ENCODE assay signal across 27 cellular contexts in genomic region chr14:21084396-21084795, GRCh38. TPM values are rescaled to one million over a fixed set of nuclear protein-coding genes. Genes with fewer than 3 reads are reported as not detected.
DNase-seq lines count a peak whose midpoint lies in the region; ATAC-seq, FAIRE-seq and TF ChIP-seq lines count a peak whose summit lies in the region.
"Had no signal": no experiment of that assay in that cellular context is flagged by ENCODE, and none has a peak within 500 bp of the region (broad histone marks: within the 10 kb centered on the region; RNA-seq: fewer than 3 reads in every experiment).

No MANE protein-coding gene starts in this region.

- H3K4me1 ChIP-seq in lower lobe of right lung (peaks cover 18% of the 10 kb centered on the region), sigmoid colon (peaks cover 0 to 24% (median 21%) of the 10 kb centered on the region in 4 donors), kidney (ENCODE audit: control insufficient read depth in 1 of 2, insufficient read depth in 1 of 2, low read depth in 1 of 2, low read length in 2 of 2) (no peaks in the 10 kb centered on the region)
- H3K4me1 ChIP-seq: psoas muscle, testis had no signal

- H3K36me3 ChIP-seq in lower lobe of right lung (peaks cover 88% of the 10 kb centered on the region), sigmoid colon (peaks cover 16 to 91% (median 39%) of the 10 kb centered on the region in 4 donors), kidney (ENCODE audit: control insufficient read depth in 1 of 2, insufficient read depth in 2 of 2, low read length in 2 of 2) (peaks cover 15 to 47% of the 10 kb centered on the region in 2 donors)

- H3K9ac ChIP-seq in kidney (ENCODE audit: low read length in 2 of 2): no peak overlapping the region

- H3K27me3 Mint-ChIP-seq in CD14-positive monocyte (ENCODE audit: low read depth in 3 of 3) (peaks cover 1 to 4% (median 3%) of the 10 kb centered on the region in 3 donors), T-helper 17 cell (no peaks in the 10 kb centered on the region), Calu3 (ENCODE audit: unreplicated experiment) (no peaks in the 10 kb centered on the region)

- BruUV-seq in Calu3 (replicated peaks; lab: Mats Ljungman, UMichigan): no TSS peak

- no peak for FAIRE-seq in kidney (lab: Jason Lieb, UNC)
- FAIRE-seq: GM12892 had no signal

- 70 to 85% methylated on average over 2 of the region's 2 CpGs for WGBS in sigmoid colon, 2 donors

- H3K4me1 Mint-ChIP-seq in CD14-positive monocyte: peaks cover 44% of the 10 kb centered on the region
- H3K4me1 Mint-ChIP-seq in T-helper 17 cell: peaks cover 36% of the 10 kb centered on the region
- H3K4me1 Mint-ChIP-seq in Calu3 (ENCODE audit: low read depth, unreplicated experiment): peaks cover 8% of the 10 kb centered on the region

- H3K27ac Mint-ChIP-seq in CD14-positive monocyte (peak overlapping the region; percentile 94 to 99 (median 98)), T-helper 17 cell (peak overlapping the region; percentile 99), Calu3 (ENCODE audit: unreplicated experiment) (no peak overlapping the region)
- H3K27ac Mint-ChIP-seq: activated CD4-positive, alpha-beta T cell treated with anti-CD3 and anti-CD28 coated beads, Interleukin-2, amount 10 ng/mL, durations not matched to agents 24 days and 14 days; activated T-cell treated with anti-CD3 and anti-CD28 coated beads, Interleukin-2, amount 50 U/mL, for 72 hours had no signal

- CTCF ChIA-PET in Calu3 (lab: Charles Lee): no interaction called here

- peaks cover 63 to 92% of the 10 kb centered on the region in 2 donors for H3K36me3 Mint-ChIP-seq in CD14-positive monocyte
- peaks cover 4% of the 10 kb centered on the region for H3K36me3 Mint-ChIP-seq in T-helper 17 cell (ENCODE audit: low read depth)
- peaks cover 10% of the 10 kb centered on the region for H3K36me3 Mint-ChIP-seq in Calu3 (ENCODE audit: insufficient read depth, unreplicated experiment)

- no peak for TF ChIP-seq EP300 in sigmoid colon (IDR thresholded peaks at IDR 0.05)

- intact Hi-C loops in CD14-positive monocyte (cut with micrococcal nuclease) (no loop called here), lower lobe of right lung (cut with DNase I) (no loop called here), sigmoid colon (cut with DNase I) (no loop called here), Calu3 (cut with micrococcal nuclease; ENCODE audit: unreplicated experiment) (no loop called here), kidney (cut with DNase I) (loop anchor here (10.0 kb wide), 1 partner anchor 70 kb away; no protein-coding TSS in a partner anchor)

- DNase-seq in CD14-positive monocyte (ENCODE audit: low spot score) (no peak), T-helper 17 cell (no peak), lower lobe of right lung (no peak), sigmoid colon (no peak), NK-92 (lab: John Stamatoyannopoulos, UW; ENCODE audit: unreplicated experiment) (no peak), cortex of kidney (lab: John Stamatoyannopoulos, UW) (no peak), Calu3 (no peak), kidney (no peak)
- DNase-seq: activated CD4-positive, alpha-beta T cell treated with anti-CD3 and anti-CD28 coated beads, Interleukin-2, amount 10 ng/mL, durations not matched to agents 24 days and 14 days; activated naive CD4-positive, alpha-beta T cell treated with anti-CD3 and anti-CD28 coated beads, Interleukin-2, amount 50 U/mL, for 16 hours; activated T-cell treated with anti-CD3 and anti-CD28 coated beads, Interleukin-2, amount 50 U/mL, for 72 hours; C1 segment of cervical spinal cord; cerebellar nuclear complex; erythroblast; H7; heart left ventricle; NCI-H1048; NCI-H526 treated with DMSO at 0.1 percent for 48 hours; psoas muscle; stimulated activated CD4-positive, alpha-beta T cell treated with anti-CD3 and anti-CD28 coated beads, Interleukin-1b, Interleukin-23, amount 100 ng/mL, for 48 hours; testis; WERI-Rb-1 had no signal

- H3K27ac ChIP-seq in lower lobe of right lung: peak overlapping the region; percentile 5
- peak overlapping the region in 3 of 4 donors; percentile 41 to 66 (median 53) for H3K27ac ChIP-seq in sigmoid colon
- H3K27ac ChIP-seq in kidney (ENCODE audit: low read depth in 2 of 2, low read length in 2 of 2): no peak overlapping the region
- H3K27ac ChIP-seq: psoas muscle, testis, WERI-Rb-1 had no signal

- TF ChIP-seq POLR2A in sigmoid colon (IDR thresholded peaks at IDR 0.05): no peak

- H3K27me3 ChIP-seq in lower lobe of right lung (ENCODE audit: low read depth) (no peaks in the 10 kb centered on the region), sigmoid colon (no peaks in the 10 kb centered on the region)
- H3K27me3 ChIP-seq: heart left ventricle, testis had no signal

- no peaks in the 10 kb centered on the region for H3K9me3 ChIP-seq in T-helper 17 cell (ENCODE audit: control insufficient read depth, low read length, poor library complexity, severe bottlenecking)
- no peaks in the 10 kb centered on the region for H3K9me3 ChIP-seq in lower lobe of right lung
- H3K9me3 ChIP-seq in sigmoid colon: no peaks in the 10 kb centered on the region
- no peaks in the 10 kb centered on the region for H3K9me3 ChIP-seq in kidney (ENCODE audit: control insufficient read depth in 1 of 2, low read length in 2 of 2)
- H3K9me3 ChIP-seq: heart left ventricle, psoas muscle, testis had no signal

- ATAC-seq in T-helper 17 cell: no peak
- no peak for ATAC-seq in lower lobe of right lung
- ATAC-seq: activated T-cell treated with anti-CD3 and anti-CD28 coated beads, Interleukin-2, amount 50 U/mL, for 72 hours; heart left ventricle; psoas muscle had no signal

- TF ChIP-seq CTCF in CD14-positive monocyte (IDR thresholded peaks at IDR 0.05) (no peak), lower lobe of right lung (IDR thresholded peaks at IDR 0.05) (no peak), sigmoid colon (IDR thresholded peaks at IDR 0.05) (no peak), Calu3 (IDR thresholded peaks at IDR 0.05; ENCODE audit: unreplicated experiment) (no peak), kidney (IDR thresholded peaks at IDR 0.05; ENCODE audit: borderline replicate concordance, extremely low read depth, insufficient read depth) (no peak)

- no peak overlapping the region for H3K4me3 ChIP-seq in lower lobe of right lung
- no peak overlapping the region for H3K4me3 ChIP-seq in sigmoid colon
- no peak overlapping the region for H3K4me3 ChIP-seq in kidney (ENCODE audit: low read length in 2 of 2)
- H3K4me3 ChIP-seq: heart left ventricle, psoas muscle, testis had no signal

- H3K9me3 Mint-ChIP-seq in CD14-positive monocyte (peaks cover 0 to 3% (median 0%) of the 10 kb centered on the region in 7 donors), Calu3 (ENCODE audit: low read depth, unreplicated experiment) (no peaks in the 10 kb centered on the region)
- H3K9me3 Mint-ChIP-seq: activated CD4-positive, alpha-beta T cell treated with anti-CD3 and anti-CD28 coated beads, Interleukin-2, amount 10 ng/mL, durations not matched to agents 24 days and 14 days; activated T-cell treated with anti-CD3 and anti-CD28 coated beads, Interleukin-2, amount 50 U/mL, for 72 hours had no signal

- H3K4me3 Mint-ChIP-seq in CD14-positive monocyte (no peak overlapping the region), T-helper 17 cell (no peak overlapping the region), Calu3 (ENCODE audit: low read depth, unreplicated experiment) (no peak overlapping the region)
- H3K4me3 Mint-ChIP-seq: activated CD4-positive, alpha-beta T cell treated with anti-CD3 and anti-CD28 coated beads, Interleukin-2, amount 10 ng/mL, durations not matched to agents 24 days and 14 days; activated T-cell treated with anti-CD3 and anti-CD28 coated beads, Interleukin-2, amount 50 U/mL, for 72 hours had no signal

RNA-seq across cellular contexts. Expression of gene ZNF219, which starts 14.1 kb away (rescaled TPM):
- polyA plus RNA-seq in CD14-positive monocyte (under 1 TPM; 0.49 to 0.68 TPM), sigmoid colon (10 to 100 TPM; 27.6 to 52.9 (median 29.4) TPM), kidney (ENCODE audit: insufficient read depth, low read depth, low replicate concordance) (12.6 TPM)
- total RNA-seq in T-helper 17 cell (10 to 100 TPM; 13.8 to 20.6 TPM), lower lobe of right lung (46.1 TPM), sigmoid colon (10 to 100 TPM; 38.2 to 89.7 (median 65.0) TPM), Calu3 (2022) (18.5 and 20.3 TPM in 2 replicates), kidney (24.6 TPM)

RNA-seq across cellular contexts. Expression of gene ARHGEF40, which starts 14.3 kb away (rescaled TPM):
- 10 to 100 TPM; 12.1 to 15.3 TPM for polyA plus RNA-seq in CD14-positive monocyte
- total RNA-seq in T-helper 17 cell: 10 to 100 TPM; 12.0 to 17.3 TPM
- total RNA-seq in lower lobe of right lung: 28.5 TPM
- 10 to 100 TPM; 15.0 to 48.5 (median 17.4) TPM for total RNA-seq in sigmoid colon
- 10 to 100 TPM; 12.5 to 26.5 (median 18.0) TPM for polyA plus RNA-seq in sigmoid colon
- total RNA-seq in Calu3 (2022): 15.0 and 16.8 TPM in 2 replicates
- 25.6 TPM for total RNA-seq in kidney
- 15.9 TPM for polyA plus RNA-seq in kidney (ENCODE audit: insufficient read depth, low read depth, low replicate concordance)
- total RNA-seq: activated CD4-positive, alpha-beta T cell treated with anti-CD3 and anti-CD28 coated beads, Interleukin-2, amount 10 ng/mL, durations not matched to agents 24 days and 14 days; T-helper 2 cell treated with Interferon-gamma antibody and Interleukin-4, amounts not matched to agents 100 ng/mL and 5 ng/mL, for 36 hours had no signal

RNA-seq across cellular contexts. Expression of gene TMEM253, which starts 16.5 kb away (rescaled TPM):
- polyA plus RNA-seq in CD14-positive monocyte (not detected), sigmoid colon (10 to 100 TPM; 14.1 to 28.4 (median 14.4) TPM), kidney (ENCODE audit: insufficient read depth, low read depth, low replicate concordance) (0.43 TPM)
- total RNA-seq in T-helper 17 cell (1 to 10 TPM in 1 of 2 donors, not detected in 1; 1.3 TPM), lower lobe of right lung (0.50 TPM), sigmoid colon (1 to 10 TPM in 1 of 4 donors, not detected in 3; 1.1 TPM), Calu3 (2022) (0.24 TPM in 1 of 2 replicates, not detected in the other), kidney (0.41 TPM)
- total RNA-seq: activated CD4-positive, alpha-beta T cell treated with anti-CD3 and anti-CD28 coated beads, Interleukin-2, amount 10 ng/mL, durations not matched to agents 24 days and 14 days; fibroblast of villous mesenchyme; T-helper 2 cell treated with Interferon-gamma antibody and Interleukin-4, amounts not matched to agents 100 ng/mL and 5 ng/mL, for 36 hours had no signal

RNA-seq across cellular contexts. Expression of gene RNASE8, which starts 26.8 kb away (rescaled TPM):
- not detected for polyA plus RNA-seq in CD14-positive monocyte
- not detected for total RNA-seq in T-helper 17 cell
- total RNA-seq in lower lobe of right lung: not detected
- not detected for total RNA-seq in sigmoid colon
- not detected for polyA plus RNA-seq in sigmoid colon
- not detected in 2 replicates for total RNA-seq in Calu3 (2022)
- total RNA-seq in kidney: not detected
- polyA plus RNA-seq in kidney (ENCODE audit: insufficient read depth, low read depth, low replicate concordance): not detected
- total RNA-seq: activated CD4-positive, alpha-beta T cell treated with anti-CD3 and anti-CD28 coated beads, Interleukin-2, amount 10 ng/mL, durations not matched to agents 24 days and 14 days; activated T-cell treated with anti-CD3 and anti-CD28 coated beads, Interleukin-2, amount 50 U/mL, for 72 hours; fibroblast of villous mesenchyme; H7; heart left ventricle; left lobe of liver; mononuclear cell; psoas muscle; T-helper 2 cell treated with Interferon-gamma antibody and Interleukin-4, amounts not matched to agents 100 ng/mL and 5 ng/mL, for 36 hours; testis had no signal
- polyA plus RNA-seq: heart left ventricle, psoas muscle had no signal

RNA-seq across cellular contexts. Expression of gene RNASE7, which starts 42.2 kb away (rescaled TPM):
- polyA plus RNA-seq in CD14-positive monocyte: not detected
- total RNA-seq in T-helper 17 cell: not detected
- total RNA-seq in lower lobe of right lung: not detected
- not detected for total RNA-seq in sigmoid colon
- polyA plus RNA-seq in sigmoid colon: under 1 TPM in 1 of 3 donors, not detected in 2; 0.10 TPM
- not detected in 2 replicates for total RNA-seq in Calu3 (2022)
- not detected for total RNA-seq in kidney
- not detected for polyA plus RNA-seq in kidney (ENCODE audit: insufficient read depth, low read depth, low replicate concordance)
- total RNA-seq: activated CD4-positive, alpha-beta T cell treated with anti-CD3 and anti-CD28 coated beads, Interleukin-2, amount 10 ng/mL, durations not matched to agents 24 days and 14 days; activated T-cell treated with anti-CD3 and anti-CD28 coated beads, Interleukin-2, amount 50 U/mL, for 72 hours; fibroblast of villous mesenchyme; H7; heart left ventricle; mononuclear cell; T-helper 2 cell treated with Interferon-gamma antibody and Interleukin-4, amounts not matched to agents 100 ng/mL and 5 ng/mL, for 36 hours had no signal

Comparison
In these comparisons a context has a peak if more than half of its experiments do, and no peak if none do; other contexts are left out.
1. H3K27ac ChIP-seq: peak in lower lobe of right lung (single experiment) and sigmoid colon (3 of 4); none in kidney (0 of 2).